ENCODE assay signal across 21 cellular contexts in the genomic region with DNA sequence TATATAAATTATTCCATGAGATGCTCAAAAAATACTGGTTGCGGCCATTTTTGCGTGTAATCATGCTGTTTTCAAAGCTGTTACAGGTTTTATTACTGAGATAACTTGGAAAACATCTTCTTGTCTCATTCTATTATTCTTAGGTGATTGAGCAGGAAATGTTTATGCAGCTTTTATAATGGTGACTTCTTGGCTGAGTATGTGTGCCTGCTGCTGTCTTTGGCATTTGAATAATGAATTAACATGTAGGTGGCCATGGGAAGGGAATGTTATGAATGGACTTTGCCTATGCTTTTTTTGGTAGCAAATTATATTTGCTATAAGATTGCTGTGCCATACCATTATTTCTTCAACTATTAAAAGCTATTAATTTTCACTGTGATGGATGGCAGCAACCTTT. TPM values are rescaled to one million over a fixed set of nuclear protein-coding genes. Genes with fewer than 3 reads are reported as not detected.
"Had no signal": no experiment of that assay in that cellular context is flagged by ENCODE, and none has a peak within 500 bp of the region (broad histone marks: within the 10 kb centered on the region; RNA-seq: fewer than 3 reads in every experiment).

No MANE protein-coding gene starts in this region.

- H3K9me3 ChIP-seq: mucosa of descending colon, ovary, right lobe of liver had no signal

- H3K36me3 ChIP-seq: neural progenitor cell, ovary, right lobe of liver had no signal

- H3K4me1 ChIP-seq: neural progenitor cell had no signal

- H3K4me3 ChIP-seq: mucosa of descending colon, neural progenitor cell, ovary, right lobe of liver had no signal

- H3K9me3 Mint-ChIP-seq: activated T-cell treated with anti-CD3 and anti-CD28 coated beads, Interleukin-2, amount 50 U/mL, for 4 hours; dendritic cell treated with granulocyte-macrophage colony-stimulating factor and Interleukin-4, amounts not matched to agents 40 ng/mL and 50 ng/mL, for 4 days; memory B cell; stimulated activated naive B cell treated with anti-CD40 and anti-IgM and Interleukin-4, amounts not matched to agents 10 μg/mL and 1 μg/mL and 100 μg/mL, for 72 hours had no signal

- ATAC-seq: activated CD4-positive, CD25-positive, alpha-beta regulatory T cell treated with anti-CD3 and anti-CD28 coated beads, Interleukin-2, amount 50 U/mL, for 24 hours; activated T-cell treated with anti-CD3 and anti-CD28 coated beads, Interleukin-2, amount 50 U/mL, for 4 hours; left ventricle myocardium superior; right lobe of liver; stimulated activated naive B cell treated with anti-CD40 and anti-IgM and Interleukin-4, amounts not matched to agents 10 μg/mL and 1 μg/mL and 100 μg/mL, for 72 hours had no signal

- DNase-seq: activated CD4-positive, alpha-beta T cell treated with anti-CD3 and anti-CD28 coated beads, Interleukin-2, amount 50 U/mL, for 1 hour; activated CD8-positive, alpha-beta memory T cell treated with anti-CD3 and anti-CD28 coated beads, Interleukin-2, amount 50 U/mL, for 4 hours; activated naive CD4-positive, alpha-beta T cell treated with anti-CD3 and anti-CD28 coated beads for 36 hours; activated T-cell treated with anti-CD3 and anti-CD28 coated beads, Interleukin-2, amount 50 U/mL, for 4 hours; central memory CD4-positive, alpha-beta T cell; effector memory CD4-positive, alpha-beta T cell; immature natural killer cell; left ventricle myocardium superior; naive B cell; ovary; right lobe of liver; stimulated activated CD4-positive, alpha-beta T cell treated with anti-CD3 and anti-CD28 coated beads, Interleukin-4, amount 100 ng/mL, for 4 hours; stimulated activated naive B cell treated with anti-CD40 and anti-IgM and Interleukin-4, amounts not matched to agents 10 μg/mL and 1 μg/mL and 100 μg/mL, for 72 hours; T-helper 1 cell; T-helper 9 cell had no signal

- H3K4me3 Mint-ChIP-seq: activated naive CD4-positive, alpha-beta T cell treated with anti-CD3 and anti-CD28 coated beads for 36 hours; activated T-cell treated with anti-CD3 and anti-CD28 coated beads, Interleukin-2, amount 50 U/mL, for 4 hours; brain; dendritic cell treated with granulocyte-macrophage colony-stimulating factor and Interleukin-4, amounts not matched to agents 40 ng/mL and 50 ng/mL, for 4 days; immature natural killer cell; memory B cell; naive B cell; neural progenitor cell; stimulated activated naive B cell treated with anti-CD40 and anti-IgM and Interleukin-4, amounts not matched to agents 10 μg/mL and 1 μg/mL and 100 μg/mL, for 72 hours had no signal

- H3K4me2 ChIP-seq: neural progenitor cell had no signal

- H2AFZ ChIP-seq: neural progenitor cell had no signal

- H3K27me3 Mint-ChIP-seq: brain; dendritic cell treated with granulocyte-macrophage colony-stimulating factor and Interleukin-4, amounts not matched to agents 40 ng/mL and 50 ng/mL, for 4 days; memory B cell had no signal

- H3K27ac ChIP-seq: neural progenitor cell, ovary, right lobe of liver had no signal

- H3K36me3 Mint-ChIP-seq: immature natural killer cell; memory B cell; naive B cell; neural progenitor cell; stimulated activated naive B cell treated with anti-CD40 and anti-IgM and Interleukin-4, amounts not matched to agents 10 μg/mL and 1 μg/mL and 100 μg/mL, for 72 hours had no signal

- H3K27me3 ChIP-seq: neural progenitor cell, ovary, right lobe of liver had no signal

- H3K4me1 Mint-ChIP-seq: immature natural killer cell; memory B cell; naive B cell; neural progenitor cell; stimulated activated naive B cell treated with anti-CD40 and anti-IgM and Interleukin-4, amounts not matched to agents 10 μg/mL and 1 μg/mL and 100 μg/mL, for 72 hours had no signal

- H3K9ac ChIP-seq: neural progenitor cell had no signal

- H3K27ac Mint-ChIP-seq: activated naive CD4-positive, alpha-beta T cell treated with anti-CD3 and anti-CD28 coated beads for 36 hours; dendritic cell treated with granulocyte-macrophage colony-stimulating factor and Interleukin-4, amounts not matched to agents 40 ng/mL and 50 ng/mL, for 4 days; immature natural killer cell; memory B cell; naive B cell; neural progenitor cell; stimulated activated naive B cell treated with anti-CD40 and anti-IgM and Interleukin-4, amounts not matched to agents 10 μg/mL and 1 μg/mL and 100 μg/mL, for 72 hours had no signal

RNA-seq across cellular contexts. Expression of gene RASAL2, which starts 52.6 kb away (rescaled TPM):
- total RNA-seq: activated naive CD4-positive, alpha-beta T cell treated with anti-CD3 and anti-CD28 coated beads for 36 hours had no signal
- polyA plus RNA-seq: immature natural killer cell had no signal
